In the genomic region with DNA sequence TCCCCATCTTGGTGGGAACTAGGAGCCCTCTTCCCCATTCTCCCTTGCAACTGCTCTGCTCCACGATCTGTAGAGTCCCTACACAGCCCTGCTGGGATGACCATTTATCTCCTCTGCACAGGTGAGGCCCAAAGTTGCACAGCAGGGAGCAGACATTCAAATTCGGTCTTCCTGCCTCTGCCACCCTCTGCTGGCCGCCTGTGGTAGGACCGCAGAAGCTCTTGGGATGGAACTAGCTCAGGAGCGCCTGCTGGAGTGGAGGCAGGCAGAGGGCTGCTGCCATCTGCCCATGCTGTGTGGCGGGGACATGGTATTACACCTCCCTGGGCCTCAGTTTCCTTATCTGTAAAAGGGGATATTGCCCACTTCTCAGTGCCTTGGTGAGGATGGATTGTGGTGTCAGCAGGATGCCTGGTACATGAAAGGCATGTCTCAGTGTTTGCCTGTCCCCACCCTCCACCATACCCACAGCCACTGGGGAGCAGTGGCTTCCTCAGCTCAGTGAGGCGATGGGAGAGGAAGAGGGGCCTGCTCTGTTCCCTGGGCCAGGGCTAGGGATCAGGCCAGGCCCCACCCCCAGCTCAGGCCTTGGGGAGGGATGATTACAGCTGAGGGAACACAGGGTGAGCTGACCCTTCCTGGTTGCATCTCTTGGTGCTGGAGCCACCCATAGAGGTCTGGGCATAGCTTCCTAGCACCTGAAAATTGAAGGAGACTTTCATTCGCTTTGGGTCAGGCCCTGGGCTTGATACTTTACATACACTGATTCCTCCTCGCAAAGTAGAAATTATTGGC, we compare ENCODE assay signal across 1 cellular context.
TF ChIP-seq lines count a peak whose summit lies in the region.

No MANE protein-coding gene starts in this region.

TF ChIP-seq in neural cell, 6 proteins besides CTCF, POLR2A, EP300 and RAD21 (continued from another document):
- TF ChIP-seq MXI1 (conservative IDR thresholded peaks at IDR 0.05; ENCODE audit: poor library complexity, severe bottlenecking), result no peak
